ENCODE assay signal across 9 cellular contexts in genomic region chr4:163331629-163332360, GRCh38. TPM values are rescaled to one million over a fixed set of nuclear protein-coding genes. Genes with fewer than 3 reads are reported as not detected.
A peak's percentile ranks its signal among the peaks of the same experiment; 100 is the strongest.
DNase-seq lines count a peak whose midpoint lies in the region; ATAC-seq and TF ChIP-seq lines count a peak whose summit lies in the region.
"Had no signal": no experiment of that assay in that cellular context is flagged by ENCODE, and none has a peak within 500 bp of the region (broad histone marks: within the 10 kb centered on the region; RNA-seq: fewer than 3 reads in every experiment).

No MANE protein-coding gene starts in this region.

- H3K4me3 ChIP-seq in mammary epithelial cell (replicated peaks in 1 of 3; ENCODE audit: insufficient read depth in 1 of 3, low read depth in 2 of 3, low read length in 3 of 3) (peak overlapping the region; percentile 52 to 63 (median 59)), subcutaneous abdominal adipose tissue (ENCODE audit: low read depth in 1 of 5, low read length in 5 of 5) (peak overlapping the region; percentile 74 to 94 (median 80))

- no peak for TF ChIP-seq CTCF in mammary epithelial cell (conservative IDR thresholded peaks at IDR 0.05 in 1 of 2, IDR thresholded peaks at IDR 0.05 in 1 of 2; ENCODE audit: extremely low read depth in 1 of 2, insufficient read depth in 1 of 2, low read depth in 1 of 2, low read length in 2 of 2)

- H3K4me1 ChIP-seq in mammary epithelial cell (ENCODE audit: insufficient read depth, low read length): peaks cover 12% of the 10 kb centered on the region
- peaks cover 3 to 45% (median 28%) of the 10 kb centered on the region in 5 donors for H3K4me1 ChIP-seq in subcutaneous abdominal adipose tissue (ENCODE audit: control insufficient read depth in 5 of 5, insufficient read depth in 5 of 5, low read length in 5 of 5)

- H3K27me3 ChIP-seq in mammary epithelial cell (ENCODE audit: insufficient read depth, low read length): peaks cover 12% of the 10 kb centered on the region
- peaks cover 0 to 5% (median 0%) of the 10 kb centered on the region in 5 donors for H3K27me3 ChIP-seq in subcutaneous abdominal adipose tissue (ENCODE audit: control insufficient read depth in 5 of 5, insufficient read depth in 4 of 5, low read length in 5 of 5)

- WGBS in mammary epithelial cell (ENCODE audit: low coverage, missing lambda C conversion rate): 2% methylated on average over 48 of the region's 58 CpGs

- intact Hi-C loops in mammary epithelial cell (cut with micrococcal nuclease): loop anchor here (1.0 to 2.0 kb wide), 4 partner anchors 217 to 834 kb away; no protein-coding TSS in a partner anchor
- intact Hi-C loops in left colon (cut with DNase I, micrococcal nuclease): loop anchor here in 1 of 2 donors (5.0 kb wide), 1 partner anchor 834 kb away; no protein-coding TSS in a partner anchor

- H3K9me3 ChIP-seq in mammary epithelial cell (replicated peaks; ENCODE audit: insufficient read depth, low read length): no peaks in the 10 kb centered on the region
- no peaks in the 10 kb centered on the region for H3K9me3 ChIP-seq in subcutaneous abdominal adipose tissue (ENCODE audit: control insufficient read depth in 5 of 5, low read length in 5 of 5)

- BruUV-seq in mammary epithelial cell (replicated peaks; lab: Mats Ljungman, UMichigan): no TSS peak

- in situ Hi-C loops in mammary epithelial cell (cut with MboI; ENCODE audit: low sequenced_read_pairs in 2 of 2): loop anchor here in 1 of 2 donors (25.0 kb wide), 1 partner anchor 819 kb away; no protein-coding TSS in a partner anchor

- H3K36me3 ChIP-seq in mammary epithelial cell (ENCODE audit: insufficient read depth, low read length) (no peaks in the 10 kb centered on the region), subcutaneous abdominal adipose tissue (ENCODE audit: control insufficient read depth in 5 of 5, insufficient read depth in 5 of 5, low read length in 5 of 5) (no peaks in the 10 kb centered on the region)

- no peaks in the 10 kb centered on the region for H3K79me2 ChIP-seq in mammary epithelial cell (ENCODE audit: insufficient read depth, low read length)

- CTCF ChIA-PET in mammary epithelial cell (lab: Charles Lee; ENCODE audit: low non-redundant PET): interaction anchor here (0.6 kb wide), 1 partner anchor 686 kb away, joined by 12 read pairs; no protein-coding TSS in a partner anchor

- peak overlapping the region; percentile 100 for H3K4me2 ChIP-seq in mammary epithelial cell (ENCODE audit: insufficient read depth, low read depth, low read length)

- peak; percentile 20 for ATAC-seq in HG02588 (IDR thresholded peaks at IDR 0.05; ENCODE audit: unreplicated experiment)
- ATAC-seq in left colon: peak; percentile 56
- no peak for ATAC-seq in HG02571 (IDR thresholded peaks at IDR 0.05; ENCODE audit: unreplicated experiment)

- no peaks in the 10 kb centered on the region for H4K20me1 ChIP-seq in mammary epithelial cell (ENCODE audit: insufficient read depth, low read length)

- DNase-seq in AG08396 (ENCODE audit: low spot score) (peak; percentile 40), mammary epithelial cell (peak; percentile 30), left colon (peak; percentile 26 to 32), NCI-H1694 treated with DMSO at 0.1 percent for 48 hours (lab: John Stamatoyannopoulos, UW) (no peak), NCI-H1694 (lab: John Stamatoyannopoulos, UW) (no peak)

- H3K27ac ChIP-seq in mammary epithelial cell (ENCODE audit: insufficient read depth, low read depth, low read length): no peak overlapping the region
- peak overlapping the region; percentile 81 for H3K27ac ChIP-seq in subcutaneous abdominal adipose tissue (ENCODE audit: low read depth, low read length)

- H3K9ac ChIP-seq in mammary epithelial cell (ENCODE audit: insufficient read depth, low read length) (no peak overlapping the region), subcutaneous abdominal adipose tissue (ENCODE audit: low read length in 5 of 5) (peak overlapping the region; percentile 52 to 82 (median 72))

- dilution Hi-C loops in mammary epithelial cell (cut with HindIII; ENCODE audit: low sequenced_read_pairs): no loop called here

- H2AFZ ChIP-seq in mammary epithelial cell (ENCODE audit: low read depth, low read length): peak overlapping the region; percentile 96

RNA-seq across cellular contexts. Expression of gene NPY1R, which starts 0.6 kb away (rescaled TPM):
- total RNA-seq in mammary epithelial cell (under 1 TPM in 1 of 2 donors, not detected in 1; 0.67 TPM), left colon (1 to 10 TPM; 4.9 to 6.6 TPM)
- polyA plus RNA-seq in mammary epithelial cell: not detected
- not detected for polyA minus RNA-seq in mammary epithelial cell
- total RNA-seq: dermis microvascular lymphatic vessel endothelial cell had no signal

RNA-seq across cellular contexts. Expression of gene NPY5R, which starts 11.9 kb away (rescaled TPM):
- not detected for total RNA-seq in mammary epithelial cell
- polyA plus RNA-seq in mammary epithelial cell: not detected
- polyA minus RNA-seq in mammary epithelial cell: not detected
- under 1 TPM; 0.55 to 0.70 TPM for total RNA-seq in left colon
- total RNA-seq: dermis microvascular lymphatic vessel endothelial cell had no signal

Comparison
In these comparisons a context has a peak if more than half of its experiments do, and no peak if none do; other contexts are left out.
1. DNase-seq: peak in AG08396 (single experiment), mammary epithelial cell (single experiment) and left colon (2 of 2); none in NCI-H1694 treated with DMSO at 0.1 percent for 48 hours (single experiment) and NCI-H1694 (single experiment).